Comparison of ENCODE assay signal across 8 cellular contexts in the genomic region with DNA sequence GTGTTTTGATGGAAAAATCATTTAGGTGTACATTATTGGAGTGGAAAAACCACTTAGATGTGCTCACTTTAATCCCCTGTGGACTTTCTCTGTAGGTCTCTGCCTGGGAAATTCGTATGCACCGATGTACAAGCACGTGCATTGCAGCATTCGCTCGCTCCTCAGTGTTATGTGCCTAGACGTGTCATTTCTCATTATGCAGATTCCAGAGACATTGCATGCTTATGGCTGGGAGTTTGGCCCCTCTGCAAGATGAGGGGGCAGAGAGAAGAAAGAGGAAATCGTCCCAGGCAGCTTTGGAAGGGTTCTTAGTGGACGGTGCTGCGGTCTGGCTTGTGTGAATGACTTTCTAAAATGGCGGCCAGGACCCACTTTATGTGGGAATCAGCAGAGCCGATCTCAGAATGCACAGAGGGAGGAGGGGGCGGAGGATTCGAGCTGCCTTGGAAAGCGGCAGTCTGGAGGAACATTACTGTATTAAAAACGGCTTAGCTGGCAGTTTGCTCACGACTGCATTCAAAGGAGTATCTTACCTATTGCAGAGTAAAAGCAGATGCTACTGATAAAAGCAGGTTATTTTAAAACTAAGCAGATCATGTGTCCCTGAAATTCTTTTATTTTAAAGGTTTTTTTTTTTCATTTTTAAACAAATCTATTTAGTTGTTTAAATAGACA. TPM values are rescaled to one million over a fixed set of nuclear protein-coding genes. Genes with fewer than 3 reads are reported as not detected.
DNase-seq lines count a peak whose midpoint lies in the region; ATAC-seq, FAIRE-seq and TF ChIP-seq lines count a peak whose summit lies in the region.

No MANE protein-coding gene starts in this region.

- peak; percentile 91 for DNase-seq in DMS79 treated with DMSO at 0.1 percent for 48 hours (lab: John Stamatoyannopoulos, UW)
- DNase-seq in MM.1S, result peak; percentile 42
- peak; percentile 80 to 83 for DNase-seq in SHP77 (lab: John Stamatoyannopoulos, UW)
- peak; percentile 60 for DNase-seq in astrocyte (ENCODE audit: low read depth)
- peak; percentile 38 for DNase-seq in iPS-NIHi11 (ENCODE audit: low spot score)
- no peak for DNase-seq in skeletal muscle cell (ENCODE audit: low read depth)

- no peaks in the 10 kb centered on the region for H3K27me3 Mint-ChIP-seq in astrocyte (ENCODE audit: low read depth, unreplicated experiment)

- H4K20me1 ChIP-seq in MM.1S (ENCODE audit: insufficient read depth, low read length), result peaks cover 9% of the 10 kb centered on the region
- peaks cover 44% of the 10 kb centered on the region for H4K20me1 ChIP-seq in astrocyte (ENCODE audit: insufficient read depth, low read length)

- H3K27ac ChIP-seq in MM.1S (ENCODE audit: low read length) (peak overlapping the region; percentile 62), astrocyte (ENCODE audit: low read depth, low read length) (peak overlapping the region; percentile 87)

- H3K9ac ChIP-seq in MM.1S (ENCODE audit: low read length), result peak overlapping the region; percentile 63
- peak overlapping the region; percentile 91 for H3K9ac ChIP-seq in astrocyte (ENCODE audit: low read length)

- H3K9me3 Mint-ChIP-seq in astrocyte (ENCODE audit: unreplicated experiment), result no peaks in the 10 kb centered on the region

- H3K27ac Mint-ChIP-seq in astrocyte (ENCODE audit: unreplicated experiment), result peak overlapping the region; percentile 96

- H3K4me3 ChIP-seq in MM.1S (ENCODE audit: low read length), result peak overlapping the region; percentile 63
- H3K4me3 ChIP-seq in astrocyte (ENCODE audit: insufficient read depth, low read depth, low read length), result peak overlapping the region; percentile 82
- peak overlapping the region; percentile 90 for H3K4me3 ChIP-seq in skeletal muscle cell (ENCODE audit: low read depth, low read length)

- TF ChIP-seq CTCF in MM.1S (IDR thresholded peaks at IDR 0.05; ENCODE audit: low read length), result no peak
- no peak for TF ChIP-seq CTCF in astrocyte (IDR thresholded peaks at IDR 0.05; ENCODE audit: insufficient read depth, low read depth, low read length)

- H3K4me2 ChIP-seq in MM.1S (ENCODE audit: low read depth, low read length), result peak overlapping the region; percentile 75
- H3K4me2 ChIP-seq in astrocyte (ENCODE audit: low read length), result peak overlapping the region; percentile 97

- H3K9me3 ChIP-seq in MM.1S (replicated peaks; ENCODE audit: insufficient read depth, low read length), result no peaks in the 10 kb centered on the region
- no peaks in the 10 kb centered on the region for H3K9me3 ChIP-seq in astrocyte (ENCODE audit: insufficient read depth, low read depth, low read length)

- no peaks in the 10 kb centered on the region for H3K9me2 ChIP-seq in MM.1S (replicated peaks; ENCODE audit: insufficient read depth, low read length)

- H3K27me3 ChIP-seq in MM.1S (replicated peaks; ENCODE audit: insufficient read depth, low read length), result no peaks in the 10 kb centered on the region
- H3K27me3 ChIP-seq in astrocyte (ENCODE audit: insufficient read depth, low read length), result no peaks in the 10 kb centered on the region

- peaks cover 77% of the 10 kb centered on the region for H3K79me2 ChIP-seq in MM.1S (ENCODE audit: low read length)
- peaks cover 83% of the 10 kb centered on the region for H3K79me2 ChIP-seq in astrocyte (ENCODE audit: insufficient read depth, low read length)

- H3F3A ChIP-seq in MM.1S (ENCODE audit: insufficient read depth, low read length), result peaks cover 51% of the 10 kb centered on the region

- H2AFZ ChIP-seq in MM.1S (ENCODE audit: low read length), result peak overlapping the region; percentile 16
- peak overlapping the region; percentile 72 for H2AFZ ChIP-seq in astrocyte (ENCODE audit: low read depth, low read length)

- H3K4me3 Mint-ChIP-seq in astrocyte (ENCODE audit: unreplicated experiment), result peak overlapping the region; percentile 90

- no peak for FAIRE-seq in astrocyte (lab: Jason Lieb, UNC)

- H3K4me1 Mint-ChIP-seq in astrocyte (ENCODE audit: low read depth, unreplicated experiment), result peaks cover 16% of the 10 kb centered on the region

- H3K36me3 ChIP-seq in MM.1S (replicated peaks; ENCODE audit: insufficient read depth, low read length), result no peaks in the 10 kb centered on the region
- H3K36me3 ChIP-seq in astrocyte (ENCODE audit: insufficient read depth, low read length), result no peaks in the 10 kb centered on the region

- no peaks in the 10 kb centered on the region for H3K36me3 Mint-ChIP-seq in astrocyte (ENCODE audit: low read depth, unreplicated experiment)

- H3K4me1 ChIP-seq in MM.1S (ENCODE audit: low read length) (peaks cover 20% of the 10 kb centered on the region), astrocyte (ENCODE audit: insufficient read depth, low read length) (peaks cover 24% of the 10 kb centered on the region)

- ATAC-seq in GM21737 (IDR thresholded peaks at IDR 0.05; ENCODE audit: unreplicated experiment) (no peak), GM18858 (IDR thresholded peaks at IDR 0.05; ENCODE audit: unreplicated experiment) (no peak)

RNA-seq across cellular contexts. Expression of gene SPEN, which starts 2.4 kb away (rescaled TPM):
- total RNA-seq in astrocyte, result 33.2 and 35.0 TPM in 2 replicates

RNA-seq across cellular contexts. Expression of gene UQCRHL, which starts 42.5 kb away (rescaled TPM):
- 1.3 and 1.7 TPM in 2 replicates for total RNA-seq in astrocyte
